ENCODE assay signal across 16 cellular contexts in genomic region chr9:111948958-111949357, GRCh38.
"Had no signal": no experiment of that assay in that cellular context is flagged by ENCODE, and none has a peak within 500 bp of the region (broad histone marks: within the 10 kb centered on the region; RNA-seq: fewer than 3 reads in every experiment).

No MANE protein-coding gene starts in this region.

- H3K4me1 ChIP-seq: psoas muscle, thyroid gland had no signal

- H3K27ac ChIP-seq: ovary, psoas muscle, right lobe of liver, thyroid gland had no signal

- H3K36me3 ChIP-seq: ovary, right lobe of liver, spleen, thyroid gland had no signal

- H3K9me3 ChIP-seq: ovary, psoas muscle, right lobe of liver, spleen, thyroid gland had no signal

- DNase-seq: activated B cell treated with CpG ODN at 0.5 μM for 24 hours; activated CD4-positive, alpha-beta memory T cell treated with anti-CD3 and anti-CD28 coated beads for 36 hours; activated CD4-positive, alpha-beta T cell treated with anti-CD3 and anti-CD28 coated beads for 4 hours; activated gamma-delta T cell treated with Interleukin-2 at 50 U/mL for 16 hours; activated T-cell treated with anti-CD3 and anti-CD28 coated beads for 4 hours; effector CD8-positive, alpha-beta T cell; mesendoderm; naive thymus-derived CD8-positive, alpha-beta T cell; ovary; psoas muscle; right lobe of liver; spleen; stimulated activated CD8-positive, alpha-beta memory T cell treated with anti-CD3 and anti-CD28 coated beads, Interleukin-4, amount 100 ng/mL, for 48 hours; stimulated activated naive CD4-positive, alpha-beta T cell treated with Interleukin-2 at 50 U/mL for 16 hours; T-helper 9 cell; thyroid gland had no signal

- H3K27me3 ChIP-seq: ovary, right lobe of liver, spleen, thyroid gland had no signal

- H3K4me3 ChIP-seq: ovary, psoas muscle, right lobe of liver, spleen, thyroid gland had no signal
